Comparison of ENCODE assay signal across 18 cellular contexts in genomic region chr6:9398794-9399373, GRCh38.
DNase-seq lines count a peak whose midpoint lies in the region; ATAC-seq, FAIRE-seq and TF ChIP-seq lines count a peak whose summit lies in the region.
"Had no signal": no experiment of that assay in that cellular context is flagged by ENCODE, and none has a peak within 500 bp of the region (broad histone marks: within the 10 kb centered on the region; RNA-seq: fewer than 3 reads in every experiment).

No MANE protein-coding gene starts in this region.

- no peaks in the 10 kb centered on the region for H3K36me3 ChIP-seq in pancreas
- H3K36me3 ChIP-seq: BLaER1 had no signal

- TF ChIP-seq CTCF in fibroblast of villous mesenchyme (IDR thresholded peaks at IDR 0.05; ENCODE audit: insufficient read depth, low read depth, low read length) (no peak), pancreas (IDR thresholded peaks at IDR 0.05) (no peak), nephron progenitor cell (IDR thresholded peaks at IDR 0.05) (no peak)

- H3K9me3 ChIP-seq in pancreas = no peaks in the 10 kb centered on the region

- H3K9me3 Mint-ChIP-seq in nephron progenitor cell = no peaks in the 10 kb centered on the region

- H3K27ac ChIP-seq in pancreas = no peak overlapping the region
- H3K27ac ChIP-seq: BLaER1, HL-60 had no signal

- H3K27ac Mint-ChIP-seq in nephron progenitor cell = no peak overlapping the region
- H3K27ac Mint-ChIP-seq: progenitor cell of endocrine pancreas had no signal

- whole genome bisulfite sequencing in pancreas, 2 donors = 59 to 64% methylated on average over 37 to 41 of the region's 41 CpGs

- peaks cover 16 to 24% (median 18%) of the 10 kb centered on the region in 3 donors for H3K4me1 ChIP-seq in pancreas
- H3K4me1 ChIP-seq: BLaER1 had no signal

- no peaks in the 10 kb centered on the region for H3K36me3 Mint-ChIP-seq in nephron progenitor cell (ENCODE audit: low read depth)
- H3K36me3 Mint-ChIP-seq: activated naive CD8-positive, alpha-beta T cell had no signal

- peak in 2 of 4 donors; percentile 5 to 9 for ATAC-seq in pancreas
- no peak for ATAC-seq in HG03175 (IDR thresholded peaks at IDR 0.05; ENCODE audit: unreplicated experiment)
- ATAC-seq in esophagus mucosa = no peak
- ATAC-seq in HG02938 (IDR thresholded peaks at IDR 0.05; ENCODE audit: unreplicated experiment) = no peak

- H3K4me3 ChIP-seq in fibroblast of villous mesenchyme (ENCODE audit: low read depth, low read length) (peak overlapping the region; percentile 29), pancreas (no peak overlapping the region)
- H3K4me3 ChIP-seq: BLaER1 had no signal

- peaks cover 12% of the 10 kb centered on the region for H3K4me1 Mint-ChIP-seq in nephron progenitor cell

- FAIRE-seq in pancreas (lab: Jason Lieb, UNC) = no peak
- FAIRE-seq: G401.6 had no signal

- peaks cover 8% of the 10 kb centered on the region for H3K27me3 Mint-ChIP-seq in nephron progenitor cell (ENCODE audit: low read depth, poor library complexity)

- intact Hi-C loops in pancreas (cut with DNase I) = no loop called here

- no peaks in the 10 kb centered on the region for H3K27me3 ChIP-seq in pancreas
- H3K27me3 ChIP-seq: BLaER1 had no signal

- DNase-seq in Daoy (ENCODE audit: low read depth) (peak; percentile 47), SHP77 treated with DMSO at 0.1 percent for 48 hours (lab: John Stamatoyannopoulos, UW) (peak; percentile 88), fibroblast of villous mesenchyme (ENCODE audit: low read depth) (no peak), pancreas (peak in 5 of 6 donors; percentile 16 to 55 (median 26)), nephron progenitor cell (no peak)
- DNase-seq: activated CD8-positive, alpha-beta memory T cell treated with anti-CD3 and anti-CD28 coated beads, Interleukin-2, amount 50 U/mL, for 48 hours; cortex of kidney; HCEC 1CT; Karpas-422; SIG-M5 had no signal

- no peak overlapping the region for H3K4me3 Mint-ChIP-seq in nephron progenitor cell
- H3K4me3 Mint-ChIP-seq: activated naive CD8-positive, alpha-beta T cell had no signal

Comparison
In these comparisons a context has a peak if more than half of its experiments do, and no peak if none do; other contexts are left out.
1. DNase-seq: peak in Daoy (single experiment), SHP77 treated with DMSO at 0.1 percent for 48 hours (single experiment) and pancreas (5 of 6); none in fibroblast of villous mesenchyme (single experiment) and nephron progenitor cell (single experiment).